10 cellular contexts compared by ENCODE assay signal in genomic region chr5:180873628-180874520, GRCh38. TPM values are rescaled to one million over a fixed set of nuclear protein-coding genes. Genes with fewer than 3 reads are reported as not detected.
DNase-seq lines count a peak whose midpoint lies in the region; ATAC-seq and TF ChIP-seq lines count a peak whose summit lies in the region.
"Had no signal": no experiment of that assay in that cellular context is flagged by ENCODE, and none has a peak within 500 bp of the region (broad histone marks: within the 10 kb centered on the region; RNA-seq: fewer than 3 reads in every experiment).

No MANE protein-coding gene starts in this region.

- CTCF ChIA-PET in CD4-positive, alpha-beta T cell (lab: Charles Lee) = interaction anchor here (1.0 kb wide), 1 partner anchor 13 kb away, joined by 3 read pairs; the partner anchor contains the start of gene ZFP62

- H3K27me3 Mint-ChIP-seq in CD4-positive, alpha-beta T cell = peaks cover 3% of the 10 kb centered on the region
- peaks cover 4% of the 10 kb centered on the region for H3K27me3 Mint-ChIP-seq in HFFc6 (ENCODE audit: insufficient read depth)
- peaks cover 10% of the 10 kb centered on the region for H3K27me3 Mint-ChIP-seq in T-helper 2 cell treated with Interferon-gamma antibody and Interleukin-4, amounts not matched to agents 5 μg/mL and 100 μg/mL, for 36 hours (ENCODE audit: low read depth)

- no peaks in the 10 kb centered on the region for H3K36me3 Mint-ChIP-seq in CD4-positive, alpha-beta T cell (ENCODE audit: low read depth)
- H3K36me3 Mint-ChIP-seq in HFFc6 (ENCODE audit: low read depth) = no peaks in the 10 kb centered on the region
- H3K36me3 Mint-ChIP-seq in T-helper 2 cell treated with Interferon-gamma antibody and Interleukin-4, amounts not matched to agents 5 μg/mL and 100 μg/mL, for 36 hours (ENCODE audit: low read depth) = no peaks in the 10 kb centered on the region

- peak; percentile 57 for ATAC-seq in CD4-positive, alpha-beta T cell (ENCODE audit: poor library complexity)
- peak; percentile 72 for ATAC-seq in left colon
- ATAC-seq in GM21447 (IDR thresholded peaks at IDR 0.05; ENCODE audit: unreplicated experiment) = no peak
- ATAC-seq in GM19397 (IDR thresholded peaks at IDR 0.05; ENCODE audit: unreplicated experiment) = no peak
- ATAC-seq in GM18909 (IDR thresholded peaks at IDR 0.05; ENCODE audit: poor library complexity, unreplicated experiment) = no peak
- ATAC-seq in HG02981 (IDR thresholded peaks at IDR 0.05; ENCODE audit: unreplicated experiment) = no peak

- H3K9me3 ChIP-seq in CD4-positive, alpha-beta T cell (ENCODE audit: control insufficient read depth, low read length) = no peaks in the 10 kb centered on the region

- TF ChIP-seq CTCF in CD4-positive, alpha-beta T cell (IDR thresholded peaks at IDR 0.05) = no peak
- no peak for TF ChIP-seq CTCF in HFFc6 (IDR thresholded peaks at IDR 0.05)

- no peaks in the 10 kb centered on the region for H3K9me3 Mint-ChIP-seq in CD4-positive, alpha-beta T cell
- no peaks in the 10 kb centered on the region for H3K9me3 Mint-ChIP-seq in HFFc6
- H3K9me3 Mint-ChIP-seq in T-helper 2 cell treated with Interferon-gamma antibody and Interleukin-4, amounts not matched to agents 5 μg/mL and 100 μg/mL, for 36 hours = no peaks in the 10 kb centered on the region

- POLR2A ChIA-PET in CD4-positive, alpha-beta T cell (lab: Charles Lee) = no interaction called here

- no peak overlapping the region for H3K27ac Mint-ChIP-seq in CD4-positive, alpha-beta T cell
- peak overlapping the region; percentile 24; the same call in 1 of the 2 replicates for H3K27ac Mint-ChIP-seq in HFFc6
- peak overlapping the region; percentile 79 for H3K27ac Mint-ChIP-seq in T-helper 2 cell treated with Interferon-gamma antibody and Interleukin-4, amounts not matched to agents 5 μg/mL and 100 μg/mL, for 36 hours

- no peak overlapping the region for H3K4me3 Mint-ChIP-seq in CD4-positive, alpha-beta T cell
- no peak overlapping the region for H3K4me3 Mint-ChIP-seq in HFFc6
- H3K4me3 Mint-ChIP-seq in T-helper 2 cell treated with Interferon-gamma antibody and Interleukin-4, amounts not matched to agents 5 μg/mL and 100 μg/mL, for 36 hours = no peak overlapping the region

- H3K27me3 ChIP-seq in CD4-positive, alpha-beta T cell (ENCODE audit: control insufficient read depth, insufficient read depth, low read length) = no peaks in the 10 kb centered on the region

- H3K4me1 Mint-ChIP-seq in CD4-positive, alpha-beta T cell (ENCODE audit: low read depth) = no peaks in the 10 kb centered on the region
- peaks cover 20% of the 10 kb centered on the region for H3K4me1 Mint-ChIP-seq in HFFc6 (ENCODE audit: low read depth)
- H3K4me1 Mint-ChIP-seq in T-helper 2 cell treated with Interferon-gamma antibody and Interleukin-4, amounts not matched to agents 5 μg/mL and 100 μg/mL, for 36 hours (ENCODE audit: low read depth) = peaks cover 9% of the 10 kb centered on the region

- no peak for DNase-seq in CD4-positive, alpha-beta T cell
- DNase-seq in HFFc6 = peak; percentile 50
- no peak for DNase-seq in T-helper 2 cell treated with Interferon-gamma antibody and Interleukin-4, amounts not matched to agents 5 μg/mL and 100 μg/mL, for 36 hours (ENCODE audit: low spot score)
- DNase-seq in left colon = peak in 1 of 2 donors; percentile 33
- DNase-seq: NCI-H1092 treated with DMSO at 0.1 percent for 48 hours had no signal

- no peak overlapping the region for H3K27ac ChIP-seq in CD4-positive, alpha-beta T cell (ENCODE audit: low read depth, low read length)

- intact Hi-C loops in CD4-positive, alpha-beta T cell (cut with DNase I, micrococcal nuclease) = no loop called here
- intact Hi-C loops in left colon (cut with DNase I, micrococcal nuclease) = no loop called here

RNA-seq across cellular contexts. Expression of gene ZFP62, which starts 12.8 kb away (rescaled TPM):
- total RNA-seq in CD4-positive, alpha-beta T cell = 10 to 100 TPM; 22.6 to 24.9 TPM
- 10 to 100 TPM in 4 of 6 experiments, 1 to 10 TPM in 2; 9.6 to 12.1 (median 10.2) TPM for total RNA-seq in HFFc6 (2021; fragmentation: NEBNext Ultra II Directional; extraction: Animal tissue kit (Norgen Biotek cat#: 25700))
- 10 to 100 TPM; 32.0 to 35.8 TPM for total RNA-seq in left colon

RNA-seq across cellular contexts. Expression of gene BTNL8, which starts 25.1 kb away (rescaled TPM):
- total RNA-seq in CD4-positive, alpha-beta T cell = not detected
- not detected for total RNA-seq in HFFc6 (2021; fragmentation: NEBNext Ultra II Directional; extraction: Animal tissue kit (Norgen Biotek cat#: 25700))
- 100 to 1,000 TPM in 1 of 2 donors, 10 to 100 TPM in 1; 33.0 to 134 TPM for total RNA-seq in left colon
- total RNA-seq: kidney epithelial cell had no signal

Comparison
In these comparisons a context has a peak if more than half of its experiments do, and no peak if none do; other contexts are left out.
1. ATAC-seq: peak in CD4-positive, alpha-beta T cell (single experiment) and left colon (single experiment); none in GM21447 (single experiment), GM19397 (single experiment), GM18909 (single experiment) and HG02981 (single experiment).
2. RNA of gene BTNL8, which starts 25.1 kb away (total RNA-seq): 33.0 to 134 TPM in left colon; not detected in CD4-positive, alpha-beta T cell and not detected in HFFc6; every median in the first group is over 10 times any median in the second.